ENCODE assay signal across 9 cellular contexts in genomic region chr1:55127827-55128343, GRCh38.
A peak's percentile ranks its signal among the peaks of the same experiment; 100 is the strongest.
DNase-seq lines count a peak whose midpoint lies in the region; ATAC-seq lines count a peak whose summit lies in the region.
"Had no signal": no experiment of that assay in that cellular context is flagged by ENCODE, and none has a peak within 500 bp of the region (broad histone marks: within the 10 kb centered on the region; RNA-seq: fewer than 3 reads in every experiment).

No MANE protein-coding gene starts in this region.

- ATAC-seq in HG02885 (IDR thresholded peaks at IDR 0.05; ENCODE audit: poor library complexity, unreplicated experiment) = peak; percentile 64

- H3K27me3 Mint-ChIP-seq in activated CD4-positive, alpha-beta T cell treated with anti-CD3 and anti-CD28 coated beads, Interleukin-2, amount 10 ng/mL, durations not matched to agents 24 days and 14 days = no peaks in the 10 kb centered on the region
- no peaks in the 10 kb centered on the region for H3K27me3 Mint-ChIP-seq in activated CD4-positive, alpha-beta memory T cell treated with anti-CD3 and anti-CD28 coated beads, Interleukin-2, amount 10 ng/mL, durations not matched to agents 7 days and 5 days

- POLR2A ChIA-PET in activated CD4-positive, alpha-beta memory T cell treated with anti-CD3 and anti-CD28 coated beads, Interleukin-2, amount 10 ng/mL, durations not matched to agents 7 days and 5 days (lab: Charles Lee) = interaction anchor here (0.9 to 1.5 kb wide), 3 partner anchors 9 to 86 kb away, joined by 3 to 4 read pairs (median 3); no protein-coding TSS in a partner anchor

- H3K36me3 Mint-ChIP-seq in activated CD4-positive, alpha-beta T cell treated with anti-CD3 and anti-CD28 coated beads, Interleukin-2, amount 10 ng/mL, durations not matched to agents 24 days and 14 days (ENCODE audit: low read depth) = peaks cover 75% of the 10 kb centered on the region
- peaks cover 83% of the 10 kb centered on the region for H3K36me3 Mint-ChIP-seq in activated CD4-positive, alpha-beta memory T cell treated with anti-CD3 and anti-CD28 coated beads, Interleukin-2, amount 10 ng/mL, durations not matched to agents 7 days and 5 days (ENCODE audit: low read depth)

- CTCF ChIA-PET in activated CD4-positive, alpha-beta memory T cell treated with anti-CD3 and anti-CD28 coated beads, Interleukin-2, amount 10 ng/mL, durations not matched to agents 7 days and 5 days (lab: Charles Lee) = interaction anchor here (1.0 to 2.3 kb wide), 2 partner anchors 12 to 15 kb away, joined by 4 to 11 read pairs; no protein-coding TSS in a partner anchor

- peak overlapping the region; percentile 85 for H3K27ac Mint-ChIP-seq in activated CD4-positive, alpha-beta T cell treated with anti-CD3 and anti-CD28 coated beads, Interleukin-2, amount 10 ng/mL, durations not matched to agents 24 days and 14 days
- H3K27ac Mint-ChIP-seq in activated CD4-positive, alpha-beta memory T cell treated with anti-CD3 and anti-CD28 coated beads, Interleukin-2, amount 10 ng/mL, durations not matched to agents 7 days and 5 days = peak overlapping the region; percentile 79

- H3K9me3 Mint-ChIP-seq in activated CD4-positive, alpha-beta T cell treated with anti-CD3 and anti-CD28 coated beads, Interleukin-2, amount 10 ng/mL, durations not matched to agents 24 days and 14 days = peaks cover 8% of the 10 kb centered on the region
- H3K9me3 Mint-ChIP-seq in activated CD4-positive, alpha-beta memory T cell treated with anti-CD3 and anti-CD28 coated beads, Interleukin-2, amount 10 ng/mL, durations not matched to agents 7 days and 5 days = peaks cover 3% of the 10 kb centered on the region

- intact Hi-C loops in activated CD4-positive, alpha-beta T cell treated with anti-CD3 and anti-CD28 coated beads, Interleukin-2, amount 10 ng/mL, durations not matched to agents 24 days and 14 days (cut with micrococcal nuclease) = loop anchor here (1.0 kb wide), 2 partner anchors 12 to 149 kb away; no protein-coding TSS in a partner anchor

- peaks cover 21% of the 10 kb centered on the region for H3K4me1 Mint-ChIP-seq in activated CD4-positive, alpha-beta T cell treated with anti-CD3 and anti-CD28 coated beads, Interleukin-2, amount 10 ng/mL, durations not matched to agents 24 days and 14 days
- peaks cover 23% of the 10 kb centered on the region for H3K4me1 Mint-ChIP-seq in activated CD4-positive, alpha-beta memory T cell treated with anti-CD3 and anti-CD28 coated beads, Interleukin-2, amount 10 ng/mL, durations not matched to agents 7 days and 5 days

- H3K4me3 Mint-ChIP-seq in activated CD4-positive, alpha-beta T cell treated with anti-CD3 and anti-CD28 coated beads, Interleukin-2, amount 10 ng/mL, durations not matched to agents 24 days and 14 days = peak overlapping the region; percentile 48
- peak overlapping the region; percentile 6 for H3K4me3 Mint-ChIP-seq in activated CD4-positive, alpha-beta memory T cell treated with anti-CD3 and anti-CD28 coated beads, Interleukin-2, amount 10 ng/mL, durations not matched to agents 7 days and 5 days

- DNase-seq in activated CD4-positive, alpha-beta T cell treated with anti-CD3 and anti-CD28 coated beads, Interleukin-2, amount 10 ng/mL, durations not matched to agents 24 days and 14 days = peak; percentile 69
- no peak for DNase-seq in activated CD4-positive, alpha-beta T cell treated with anti-CD3 and anti-CD28 coated beads, Interleukin-2, amount 50 U/mL, for 4 hours
- DNase-seq in activated CD4-positive, alpha-beta memory T cell treated with anti-CD3 and anti-CD28 coated beads, Interleukin-2, amount 10 ng/mL, durations not matched to agents 7 days and 5 days = peak; percentile 38
- peak; percentile 85 for DNase-seq in renal cortical epithelial cell (ENCODE audit: low read depth)
- no peak for DNase-seq in SKM-1 (lab: John Stamatoyannopoulos, UW; ENCODE audit: unreplicated experiment)
- no peak for DNase-seq in activated CD8-positive, alpha-beta memory T cell treated with anti-CD3 and anti-CD28 coated beads, Interleukin-2, amount 50 U/mL, for 48 hours
- DNase-seq in amniotic stem cell (lab: John Stamatoyannopoulos, UW) = no peak
- DNase-seq: substantia nigra had no signal

Comparison
In these comparisons a context has a peak if more than half of its experiments do, and no peak if none do; other contexts are left out.
1. DNase-seq: peak in activated CD4-positive, alpha-beta T cell treated with anti-CD3 and anti-CD28 coated beads, Interleukin-2, amount 10 ng/mL, durations not matched to agents 24 days and 14 days (single experiment), activated CD4-positive, alpha-beta memory T cell treated with anti-CD3 and anti-CD28 coated beads, Interleukin-2, amount 10 ng/mL, durations not matched to agents 7 days and 5 days (single experiment) and renal cortical epithelial cell (single experiment); none in activated CD4-positive, alpha-beta T cell treated with anti-CD3 and anti-CD28 coated beads, Interleukin-2, amount 50 U/mL, for 4 hours (0 of 2), SKM-1 (single experiment), activated CD8-positive, alpha-beta memory T cell treated with anti-CD3 and anti-CD28 coated beads, Interleukin-2, amount 50 U/mL, for 48 hours (single experiment) and amniotic stem cell (single experiment).